Comparison of ENCODE assay signal across 11 cellular contexts in the genomic region with DNA sequence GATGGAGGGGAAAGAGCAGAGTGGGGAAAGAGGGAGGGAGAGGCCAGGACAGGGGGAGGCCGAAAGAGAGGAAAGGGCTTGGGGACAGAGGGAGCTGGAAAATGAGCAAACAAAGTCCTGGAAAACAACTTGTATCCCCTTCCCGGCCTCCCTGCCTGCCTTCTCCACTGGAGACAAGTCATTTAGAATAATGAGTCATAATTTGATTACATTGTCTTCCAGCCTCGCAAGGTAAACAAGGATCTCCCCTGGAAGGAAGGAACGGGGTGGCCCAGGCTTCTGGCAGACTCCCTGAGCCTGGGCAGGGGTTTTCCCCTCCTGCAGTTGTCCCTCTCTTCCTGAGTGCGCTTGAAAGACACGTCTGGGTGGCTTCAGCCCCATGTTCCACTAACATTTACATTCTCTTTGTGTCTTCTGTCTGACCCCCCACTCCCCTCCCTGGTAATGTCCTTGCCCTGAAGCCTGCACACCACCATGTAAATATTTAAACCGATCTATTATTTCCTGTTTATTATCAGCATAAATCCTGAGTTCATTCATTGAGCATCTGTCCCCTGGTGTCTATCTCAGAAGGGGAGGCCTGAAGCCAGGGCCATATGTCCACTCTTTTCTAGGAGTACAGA. TPM values are rescaled to one million over a fixed set of nuclear protein-coding genes. Genes with fewer than 3 reads are reported as not detected.
DNase-seq lines count a peak whose midpoint lies in the region; ATAC-seq and TF ChIP-seq lines count a peak whose summit lies in the region.
"Had no signal": no experiment of that assay in that cellular context is flagged by ENCODE, and none has a peak within 500 bp of the region (broad histone marks: within the 10 kb centered on the region; RNA-seq: fewer than 3 reads in every experiment).

No MANE protein-coding gene starts in this region.

- H3K4me1 ChIP-seq in right cardiac atrium (ENCODE audit: control insufficient read depth, insufficient read depth, low read length) (peaks cover 18% of the 10 kb centered on the region), right lobe of liver (no peaks in the 10 kb centered on the region)

- H3K4me3 ChIP-seq in right cardiac atrium (ENCODE audit: low read length): no peak overlapping the region
- no peak overlapping the region; the same call in 1 of the 2 replicates for H3K4me3 ChIP-seq in WERI-Rb-1 (ENCODE audit: low read depth, low read length)
- no peak overlapping the region for H3K4me3 ChIP-seq in right lobe of liver
- H3K4me3 ChIP-seq: suprapubic skin had no signal

- TF ChIP-seq POLR2A in right lobe of liver (IDR thresholded peaks at IDR 0.05): no peak

- ATAC-seq in right cardiac atrium (peak in 1 of 2 donors; percentile 10), left ventricle myocardium superior (no peak), right lobe of liver (peak; percentile 19 to 60 (median 38)), GM19467 (IDR thresholded peaks at IDR 0.05; ENCODE audit: unreplicated experiment) (no peak), GM21619 (IDR thresholded peaks at IDR 0.05; ENCODE audit: unreplicated experiment) (no peak), HG02852 (IDR thresholded peaks at IDR 0.05; ENCODE audit: unreplicated experiment) (no peak)

- no peaks in the 10 kb centered on the region for H3K36me3 ChIP-seq in WERI-Rb-1
- H3K36me3 ChIP-seq in right lobe of liver: no peaks in the 10 kb centered on the region
- H3K36me3 ChIP-seq: suprapubic skin had no signal

- intact Hi-C loops in right cardiac atrium (cut with DNase I): no loop called here
- intact Hi-C loops in left ventricle myocardium superior (cut with micrococcal nuclease): no loop called here
- intact Hi-C loops in right lobe of liver (cut with DNase I): no loop called here

- TF ChIP-seq CTCF in WERI-Rb-1 (IDR thresholded peaks at IDR 0.05; ENCODE audit: low read depth, low read length) (no peak), right lobe of liver (IDR thresholded peaks at IDR 0.05) (no peak)

- H3K27ac ChIP-seq in right cardiac atrium (ENCODE audit: low read length) (peak overlapping the region; percentile 51), WERI-Rb-1 (peak overlapping the region; percentile 73), right lobe of liver (peak overlapping the region; percentile 24 to 41 (median 36))
- H3K27ac ChIP-seq: suprapubic skin had no signal

- no peak for DNase-seq in right cardiac atrium
- DNase-seq in left ventricle myocardium superior: no peak
- DNase-seq in WERI-Rb-1: peak; percentile 53
- DNase-seq in right lobe of liver: peak in 1 of 3 donors; percentile 34
- DNase-seq in GOT3 (lab: John Stamatoyannopoulos, UW): no peak
- DNase-seq: activated CD8-positive, alpha-beta memory T cell treated with anti-CD3 and anti-CD28 coated beads, Interleukin-2, amount 50 U/mL, for 4 hours; C1 segment of cervical spinal cord had no signal

- WGBS in right cardiac atrium: 43% methylated on average over 7 of the region's 7 CpGs
- 48% methylated on average over 4 of the region's 7 CpGs for WGBS in right lobe of liver (ENCODE audit: insufficient coverage, low coverage, low lambda C conversion rate, missing lambda C conversion rate)

- H3K9me3 ChIP-seq in right cardiac atrium (ENCODE audit: control insufficient read depth, low read length) (no peaks in the 10 kb centered on the region), WERI-Rb-1 (ENCODE audit: severe bottlenecking) (no peaks in the 10 kb centered on the region), right lobe of liver (no peaks in the 10 kb centered on the region)
- H3K9me3 ChIP-seq: suprapubic skin had no signal

- H3K27me3 ChIP-seq in right cardiac atrium (ENCODE audit: control insufficient read depth, insufficient read depth) (no peaks in the 10 kb centered on the region), WERI-Rb-1 (ENCODE audit: insufficient read depth, low read depth, severe bottlenecking) (no peaks in the 10 kb centered on the region), right lobe of liver (no peaks in the 10 kb centered on the region)
- H3K27me3 ChIP-seq: suprapubic skin had no signal

RNA-seq across cellular contexts. Expression of a gene that starts 12.1 kb away (rescaled TPM):
- total RNA-seq in right cardiac atrium (10 to 100 TPM; 33.1 to 39.0 (median 34.9) TPM), left ventricle myocardium superior (46.0 TPM), right lobe of liver (10 to 100 TPM; 23.5 to 45.4 (median 25.6) TPM)
- polyA plus RNA-seq in right cardiac atrium: 58.0 TPM

RNA-seq across cellular contexts. Expression of a gene that starts 54.8 kb away (rescaled TPM):
- total RNA-seq in right cardiac atrium (under 1 TPM in 3 of 4 donors, not detected in 1; 0.11 to 0.18 (median 0.14) TPM), left ventricle myocardium superior (0.15 TPM), right lobe of liver (not detected)
- 0.29 TPM for polyA plus RNA-seq in right cardiac atrium

Comparison
In these comparisons a context has a peak if more than half of its experiments do, and no peak if none do; other contexts are left out.
1. ATAC-seq: peak in right lobe of liver (4 of 4); none in left ventricle myocardium superior (single experiment), GM19467 (single experiment), GM21619 (single experiment) and HG02852 (single experiment).
2. Peak in every context shown above with its lines, with median percentiles within 50 percentile points of each other: H3K27ac ChIP-seq.